ENCODE assay signal across 30 cellular contexts in the genomic region with DNA sequence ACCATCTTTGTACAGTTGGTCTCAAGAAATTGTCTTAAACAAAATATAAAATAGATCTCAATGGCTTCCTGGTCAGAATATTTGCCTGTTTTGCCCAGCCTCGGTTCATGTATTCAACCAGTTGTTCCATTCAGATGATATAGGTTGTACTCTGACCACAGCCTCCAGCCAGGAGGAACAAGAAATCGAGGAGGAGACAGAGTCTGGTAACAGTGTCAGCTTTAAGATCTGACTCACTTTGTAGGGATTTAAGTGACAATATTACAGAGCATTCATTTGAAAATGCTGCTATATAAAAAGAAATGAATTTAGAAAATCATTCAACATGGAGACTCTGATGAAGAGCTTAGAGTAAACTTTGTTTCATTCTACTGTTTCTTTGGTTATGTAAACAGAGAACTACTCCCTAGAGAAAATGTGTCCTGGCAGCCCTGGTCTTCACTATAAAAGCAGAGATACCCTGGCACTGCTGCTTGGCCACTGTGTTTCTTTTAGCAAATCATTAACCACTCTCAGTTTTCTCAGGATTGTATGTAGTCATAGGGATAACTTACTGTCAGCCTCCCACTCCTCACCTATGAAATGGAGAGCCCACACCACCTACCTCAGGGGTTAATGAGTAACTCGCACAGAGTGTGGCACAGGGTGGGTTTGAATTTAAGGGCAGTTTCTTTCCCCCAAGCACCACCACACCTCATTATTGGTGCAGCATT. TPM values are rescaled to one million over a fixed set of nuclear protein-coding genes. Genes with fewer than 3 reads are reported as not detected.
DNase-seq lines count a peak whose midpoint lies in the region; ATAC-seq, FAIRE-seq and TF ChIP-seq lines count a peak whose summit lies in the region.
"Had no signal": no experiment of that assay in that cellular context is flagged by ENCODE, and none has a peak within 500 bp of the region (broad histone marks: within the 10 kb centered on the region; RNA-seq: fewer than 3 reads in every experiment).

No MANE protein-coding gene starts in this region.

- H3K36me3 ChIP-seq in hepatocyte (replicated peaks; ENCODE audit: insufficient read depth, low read depth) (no peaks in the 10 kb centered on the region), mucosa of descending colon (ENCODE audit: low read depth) (no peaks in the 10 kb centered on the region), upper lobe of right lung (no peaks in the 10 kb centered on the region)
- H3K36me3 ChIP-seq: vagina had no signal

- no peaks in the 10 kb centered on the region for H3K27me3 ChIP-seq in hepatocyte
- H3K27me3 ChIP-seq in upper lobe of right lung, result no peaks in the 10 kb centered on the region
- H3K27me3 ChIP-seq: vagina had no signal

- no peaks in the 10 kb centered on the region for H4K20me1 ChIP-seq in hepatocyte (ENCODE audit: insufficient read depth, poor library complexity, severe bottlenecking)

- no peak overlapping the region for H3K4me3 ChIP-seq in hepatocyte
- no peak overlapping the region for H3K4me3 ChIP-seq in mucosa of descending colon
- H3K4me3 ChIP-seq in upper lobe of right lung, result no peak overlapping the region
- H3K4me3 ChIP-seq: dorsolateral prefrontal cortex, GM12878, vagina had no signal

- no peak for TF ChIP-seq CTCF in hepatocyte (IDR thresholded peaks at IDR 0.05; ENCODE audit: poor library complexity)
- TF ChIP-seq CTCF in mucosa of descending colon (IDR thresholded peaks at IDR 0.05), result no peak
- TF ChIP-seq CTCF in upper lobe of right lung (IDR thresholded peaks at IDR 0.05), result no peak

- ATAC-seq in mucosa of descending colon (peak; percentile 79), upper lobe of right lung (no peak)
- ATAC-seq: activated CD4-positive, CD25-positive, alpha-beta regulatory T cell treated with anti-CD3 and anti-CD28 coated beads, Interleukin-2, amount 50 U/mL, for 24 hours; activated CD8-positive, alpha-beta T cell treated with anti-CD3 and anti-CD28 coated beads, Interleukin-2, amount 10 ng/mL, durations not matched to agents 7 days and 5 days; CD8-positive, alpha-beta T cell; GM12878; naive thymus-derived CD8-positive, alpha-beta T cell; sciatic nerve had no signal

- 45% methylated on average over 3 of the region's 3 CpGs for WGBS in hepatocyte (ENCODE audit: low lambda C conversion rate, missing lambda C conversion rate)

- H3K27ac ChIP-seq in hepatocyte, result peak overlapping the region; percentile 77
- H3K27ac ChIP-seq in upper lobe of right lung, result no peak overlapping the region
- H3K27ac ChIP-seq: dorsolateral prefrontal cortex, epithelial cell of prostate, KMS-11, vagina had no signal

- DNase-seq in HuH-7 (ENCODE audit: low spot score) (peak; percentile 20), hepatocyte (ENCODE audit: low spot score) (peak; percentile 16), mucosa of descending colon (peak in 1 of 3 donors; percentile 34), amniotic stem cell (lab: John Stamatoyannopoulos, UW) (no peak), HTR-8/SVneo (ENCODE audit: insufficient read length, low spot score) (no peak), upper lobe of right lung (no peak)
- DNase-seq in activated CD4-positive, CD25-positive, alpha-beta regulatory T cell (lab: John Stamatoyannopoulos, UW), result no peak
- DNase-seq: activated CD8-positive, alpha-beta T cell treated with anti-CD3 and anti-CD28 coated beads, Interleukin-2, amount 10 ng/mL, durations not matched to agents 7 days and 5 days; activated naive CD4-positive, alpha-beta T cell treated with Interleukin-2 at 50 U/mL for 16 hours; activated T-cell treated with anti-CD3 and anti-CD28 coated beads, Interleukin-2, amount 50 U/mL, for 1 hour; amygdala; caudate nucleus; CD8-positive, alpha-beta T cell; DMS79; dorsolateral prefrontal cortex; immature natural killer cell; mammary epithelial cell; naive thymus-derived CD8-positive, alpha-beta T cell; NCI-H2171 treated with DMSO at 0.1 percent for 48 hours; SK-N-SH; T-helper 9 cell had no signal

- no peak for FAIRE-seq in HTR-8/SVneo (lab: Jason Lieb, UNC)
- FAIRE-seq: GM12878 had no signal

- no peaks in the 10 kb centered on the region for H3K79me2 ChIP-seq in hepatocyte

- peaks cover 4% of the 10 kb centered on the region for H3K9me3 ChIP-seq in hepatocyte (ENCODE audit: low read depth)
- no peaks in the 10 kb centered on the region for H3K9me3 ChIP-seq in mucosa of descending colon
- no peaks in the 10 kb centered on the region for H3K9me3 ChIP-seq in upper lobe of right lung
- H3K9me3 ChIP-seq: SK-N-SH, vagina had no signal

- intact Hi-C loops in mucosa of descending colon (cut with DNase I, micrococcal nuclease), result no loop called here
- intact Hi-C loops in upper lobe of right lung (cut with DNase I), result no loop called here

- peak overlapping the region; percentile 53 for H2AFZ ChIP-seq in hepatocyte

- no peaks in the 10 kb centered on the region for H3K4me1 ChIP-seq in hepatocyte (ENCODE audit: insufficient read depth)
- no peaks in the 10 kb centered on the region for H3K4me1 ChIP-seq in mucosa of descending colon (ENCODE audit: low read depth)
- no peaks in the 10 kb centered on the region for H3K4me1 ChIP-seq in upper lobe of right lung
- H3K4me1 ChIP-seq: vagina had no signal

- peak overlapping the region; percentile 73 for H3K4me2 ChIP-seq in hepatocyte
- H3K4me2 ChIP-seq: KMS-11, SK-N-SH had no signal

- no peaks in the 10 kb centered on the region for H3K9me2 ChIP-seq in hepatocyte (replicated peaks; ENCODE audit: insufficient read depth)
- H3K9me2 ChIP-seq: SK-N-SH had no signal

RNA-seq across cellular contexts. Expression of gene PAGE2, which starts 53.5 kb away (rescaled TPM):
- total RNA-seq in hepatocyte, result not detected in 2 replicates
- polyA plus RNA-seq in hepatocyte, result not detected in 2 replicates
- total RNA-seq in mucosa of descending colon, result not detected
- total RNA-seq in upper lobe of right lung, result not detected
- total RNA-seq: activated CD8-positive, alpha-beta T cell treated with anti-CD3 and anti-CD28 coated beads, Interleukin-2, amount 10 ng/mL, durations not matched to agents 7 days and 5 days; CD8-positive, alpha-beta T cell; fibroblast of villous mesenchyme; GM12878; mammary epithelial cell; naive thymus-derived CD8-positive, alpha-beta T cell; osteocyte; sciatic nerve; subcutaneous adipose tissue; vagina had no signal
- polyA plus RNA-seq: immature natural killer cell; mammary epithelial cell; naive thymus-derived CD8-positive, alpha-beta T cell had no signal

Comparison
In these comparisons a context has a peak if more than half of its experiments do, and no peak if none do; other contexts are left out.
1. DNase-seq: peak in HuH-7 (single experiment) and hepatocyte (single experiment); none in amniotic stem cell (single experiment), HTR-8/SVneo (single experiment), upper lobe of right lung (single experiment) and activated CD4-positive, CD25-positive, alpha-beta regulatory T cell (0 of 4).